In genomic region chr2:54726431-54726830, GRCh38 we compare ENCODE assay signal across 15 cellular contexts.
"Had no signal": no experiment of that assay in that cellular context is flagged by ENCODE, and none has a peak within 500 bp of the region (broad histone marks: within the 10 kb centered on the region; RNA-seq: fewer than 3 reads in every experiment).

No MANE protein-coding gene starts in this region.

- H3K4me3 Mint-ChIP-seq: activated CD8-positive, alpha-beta T cell treated with anti-CD3 and anti-CD28 coated beads, Interleukin-2, amount 10 ng/mL, durations not matched to agents 7 days and 5 days; activated naive CD8-positive, alpha-beta T cell treated with anti-CD3 and anti-CD28 coated beads for 36 hours had no signal

- H3K27ac Mint-ChIP-seq: activated CD8-positive, alpha-beta T cell treated with anti-CD3 and anti-CD28 coated beads, Interleukin-2, amount 10 ng/mL, durations not matched to agents 7 days and 5 days; activated naive CD8-positive, alpha-beta T cell treated with anti-CD3 and anti-CD28 coated beads for 36 hours had no signal

- H3K9me3 ChIP-seq: breast epithelium, colonic mucosa, heart right ventricle, prostate gland, thyroid gland, upper lobe of right lung had no signal

- H3K27ac ChIP-seq: breast epithelium, colonic mucosa, heart right ventricle, prostate gland, thyroid gland, upper lobe of right lung had no signal

- DNase-seq: activated CD4-positive, alpha-beta T cell treated with anti-CD3 and anti-CD28 coated beads for 1 hour; activated CD4-positive, alpha-beta T cell treated with anti-CD3 and anti-CD28 coated beads, Interleukin-2, amount 50 U/mL, for 1 hour; activated CD8-positive, alpha-beta T cell treated with anti-CD3 and anti-CD28 coated beads, Interleukin-2, amount 10 ng/mL, durations not matched to agents 7 days and 5 days; activated naive CD8-positive, alpha-beta T cell treated with anti-CD3 and anti-CD28 coated beads for 36 hours; colonic mucosa; heart right ventricle; left colon; mesenchymal stem cell; stimulated activated CD4-positive, alpha-beta T cell treated with anti-CD3 and anti-CD28 coated beads, Interleukin-4, amount 100 ng/mL, for 4 hours; stimulated activated naive CD8-positive, alpha-beta T cell treated with anti-CD3 and anti-CD28 coated beads, Interleukin-15, Interleukin-2, amounts not matched to agents 100 U/mL and 50 U/mL, for 24 hours; T-helper 9 cell; upper lobe of right lung had no signal

- H3K27me3 ChIP-seq: breast epithelium, thyroid gland had no signal

- H3K9me3 Mint-ChIP-seq: activated naive CD8-positive, alpha-beta T cell treated with anti-CD3 and anti-CD28 coated beads for 36 hours had no signal

- H3K36me3 ChIP-seq: breast epithelium, colonic mucosa, heart right ventricle, prostate gland, thyroid gland, upper lobe of right lung had no signal

- H3K4me3 ChIP-seq: breast epithelium, colonic mucosa, heart right ventricle, prostate gland, thyroid gland, upper lobe of right lung had no signal

- H3K36me3 Mint-ChIP-seq: activated naive CD8-positive, alpha-beta T cell treated with anti-CD3 and anti-CD28 coated beads for 36 hours had no signal

- H3K4me1 ChIP-seq: breast epithelium, colonic mucosa, prostate gland had no signal

- ATAC-seq: activated CD8-positive, alpha-beta T cell treated with anti-CD3 and anti-CD28 coated beads, Interleukin-2, amount 10 ng/mL, durations not matched to agents 7 days and 5 days; heart right ventricle; left colon; stimulated activated naive CD8-positive, alpha-beta T cell treated with anti-CD3 and anti-CD28 coated beads, Interleukin-15, Interleukin-2, amounts not matched to agents 100 U/mL and 50 U/mL, for 24 hours; upper lobe of right lung had no signal
